Comparison of ENCODE assay signal across 14 cellular contexts in genomic region chr11:43921561-43922294, GRCh38. TPM values are rescaled to one million over a fixed set of nuclear protein-coding genes. Genes with fewer than 3 reads are reported as not detected.
DNase-seq lines count a peak whose midpoint lies in the region; ATAC-seq, FAIRE-seq and TF ChIP-seq lines count a peak whose summit lies in the region.
"Had no signal": no experiment of that assay in that cellular context is flagged by ENCODE, and none has a peak within 500 bp of the region (broad histone marks: within the 10 kb centered on the region; RNA-seq: fewer than 3 reads in every experiment).

No MANE protein-coding gene starts in this region.

- no peaks in the 10 kb centered on the region for H3K27me3 ChIP-seq in left ventricle myocardium inferior (ENCODE audit: low read depth)
- H3K27me3 ChIP-seq in breast epithelium, result no peaks in the 10 kb centered on the region
- H3K27me3 ChIP-seq in mucosa of rectum (ENCODE audit: control insufficient read depth in 2 of 2, insufficient read depth in 2 of 2, low read length in 2 of 2), result no peaks in the 10 kb centered on the region
- no peaks in the 10 kb centered on the region for H3K27me3 ChIP-seq in upper lobe of right lung
- H3K27me3 ChIP-seq: cardiac muscle cell had no signal

- no peak for ATAC-seq in upper lobe of right lung

- FAIRE-seq in RCC 7860 (lab: Jason Lieb, UNC), result no peak

- no peak for TF ChIP-seq POLR2A in breast epithelium (IDR thresholded peaks at IDR 0.05)

- DNase-seq in left ventricle myocardium inferior (no peak), cardiac septum (ENCODE audit: low spot score) (no peak), breast epithelium (ENCODE audit: low spot score in 2 of 2) (no peak), upper lobe of right lung (no peak), islet precursor cell (no peak), NK-92 (lab: John Stamatoyannopoulos, UW; ENCODE audit: unreplicated experiment) (no peak), RCC 7860 (ENCODE audit: low spot score) (no peak)
- DNase-seq: head of caudate nucleus; NCI-H510A treated with DMSO at 0.1 percent for 48 hours; nephron progenitor cell; stimulated activated naive CD4-positive, alpha-beta T cell had no signal

- H3K9me3 ChIP-seq in left ventricle myocardium inferior (replicated peaks), result no peaks in the 10 kb centered on the region
- no peaks in the 10 kb centered on the region for H3K9me3 ChIP-seq in breast epithelium
- no peaks in the 10 kb centered on the region for H3K9me3 ChIP-seq in mucosa of rectum (ENCODE audit: control insufficient read depth in 2 of 2, low read length in 2 of 2)
- H3K9me3 ChIP-seq in upper lobe of right lung, result no peaks in the 10 kb centered on the region
- H3K9me3 ChIP-seq: HAP-1 had no signal

- intact Hi-C loops in left ventricle myocardium inferior (cut with micrococcal nuclease) (no loop called here), cardiac septum (cut with DNase I) (loop anchor here (5.0 kb wide), 1 partner anchor 111 kb away; no protein-coding TSS in a partner anchor), breast epithelium (cut with DNase I; ENCODE audit: low total_unique reads) (no loop called here), upper lobe of right lung (cut with DNase I) (no loop called here)

- H3K36me3 ChIP-seq in left ventricle myocardium inferior (peaks cover 26% of the 10 kb centered on the region), breast epithelium (no peaks in the 10 kb centered on the region), mucosa of rectum (ENCODE audit: control insufficient read depth in 2 of 2, insufficient read depth in 2 of 2, low read length in 2 of 2) (peaks cover 10 to 28% of the 10 kb centered on the region in 2 donors), upper lobe of right lung (peaks cover 21% of the 10 kb centered on the region)

- H3K9ac ChIP-seq in mucosa of rectum (ENCODE audit: low read depth in 1 of 2, low read length in 2 of 2), result peak overlapping the region in 1 of 2 donors; percentile 9

- H3K4me1 ChIP-seq in left ventricle myocardium inferior (peaks cover 73% of the 10 kb centered on the region), breast epithelium (no peaks in the 10 kb centered on the region), mucosa of rectum (ENCODE audit: control insufficient read depth in 2 of 2, insufficient read depth in 2 of 2, low read length in 2 of 2) (peaks cover 4 to 14% of the 10 kb centered on the region in 2 donors), upper lobe of right lung (peaks cover 27% of the 10 kb centered on the region)

- H3K27ac ChIP-seq in left ventricle myocardium inferior (replicated peaks) (peak overlapping the region; percentile 84), breast epithelium (peak overlapping the region; percentile 5 to 85), mucosa of rectum (ENCODE audit: low read depth in 2 of 2, low read length in 2 of 2) (peak overlapping the region; percentile 74 to 78), upper lobe of right lung (peak overlapping the region; percentile 65)

- no peak overlapping the region for H3K4me3 ChIP-seq in left ventricle myocardium inferior
- no peak overlapping the region for H3K4me3 ChIP-seq in breast epithelium
- H3K4me3 ChIP-seq in mucosa of rectum (ENCODE audit: low read length in 2 of 2), result no peak overlapping the region
- H3K4me3 ChIP-seq in upper lobe of right lung, result no peak overlapping the region
- H3K4me3 ChIP-seq: cardiac muscle cell, HAP-1 had no signal

- no peak for TF ChIP-seq CTCF in left ventricle myocardium inferior (IDR thresholded peaks at IDR 0.05; ENCODE audit: borderline replicate concordance)
- TF ChIP-seq CTCF in breast epithelium (IDR thresholded peaks at IDR 0.05), result no peak
- TF ChIP-seq CTCF in upper lobe of right lung (IDR thresholded peaks at IDR 0.05), result no peak

RNA-seq across cellular contexts. Expression of gene C11orf96, which starts 20.7 kb away (rescaled TPM):
- 20.1 TPM for total RNA-seq in left ventricle myocardium inferior
- 42.0 TPM for total RNA-seq in cardiac septum
- 10 to 100 TPM; 41.1 to 97.3 (median 46.8) TPM for total RNA-seq in breast epithelium
- 139 TPM for total RNA-seq in upper lobe of right lung

RNA-seq across cellular contexts. Expression of gene ALKBH3, which starts 41.1 kb away (rescaled TPM):
- total RNA-seq in left ventricle myocardium inferior, result 18.1 TPM
- 17.2 TPM for total RNA-seq in cardiac septum
- 10 to 100 TPM; 29.0 to 40.7 (median 33.1) TPM for total RNA-seq in breast epithelium
- 27.7 TPM for total RNA-seq in upper lobe of right lung
